1 cellular context compared by ENCODE assay signal in the genomic region with DNA sequence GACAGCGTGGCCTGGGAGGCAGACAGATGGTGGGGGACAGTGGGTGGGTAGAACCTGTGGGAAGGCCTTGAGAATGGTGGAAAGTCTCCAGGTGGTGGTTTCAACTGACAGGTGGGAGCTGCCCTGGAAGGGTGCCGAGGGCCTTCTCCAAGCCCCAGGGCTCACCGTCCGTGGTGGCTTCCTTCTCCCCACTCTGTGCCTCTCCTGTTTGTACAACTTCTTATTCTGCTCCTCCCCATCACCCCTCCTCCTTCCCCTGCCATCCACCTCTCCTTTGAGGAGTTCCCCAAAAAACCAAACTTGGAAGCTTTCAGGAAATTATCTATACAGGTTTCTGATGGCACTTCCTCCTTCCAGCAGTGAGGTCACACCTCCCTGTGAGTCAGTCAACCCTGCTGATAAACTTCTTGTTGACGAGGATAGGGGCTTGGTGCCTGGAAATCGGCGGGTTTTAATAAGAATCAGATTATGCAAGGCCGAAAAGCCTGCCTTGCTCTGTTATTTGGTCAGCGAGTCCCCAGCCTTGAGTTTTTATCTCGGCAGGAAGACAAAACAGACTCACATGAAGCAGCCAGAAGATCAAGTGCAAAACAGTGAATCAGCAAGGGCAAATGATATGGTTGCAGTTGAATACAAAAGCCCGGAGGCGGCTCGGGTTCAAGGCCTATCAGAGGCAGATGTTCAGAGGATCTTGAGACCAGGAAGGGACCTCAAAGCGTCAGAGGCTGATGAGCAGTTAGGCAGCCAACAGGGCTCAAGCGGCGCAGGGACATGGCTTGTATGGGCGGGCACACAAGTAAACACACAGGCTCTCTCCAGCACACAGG.
TF ChIP-seq lines count a peak whose summit lies in the region.

No MANE protein-coding gene starts in this region.

TF ChIP-seq in HCT116, 20 proteins besides CTCF, POLR2A, EP300 and RAD21 (continued from another document):
- TF ChIP-seq, protein P1, sequence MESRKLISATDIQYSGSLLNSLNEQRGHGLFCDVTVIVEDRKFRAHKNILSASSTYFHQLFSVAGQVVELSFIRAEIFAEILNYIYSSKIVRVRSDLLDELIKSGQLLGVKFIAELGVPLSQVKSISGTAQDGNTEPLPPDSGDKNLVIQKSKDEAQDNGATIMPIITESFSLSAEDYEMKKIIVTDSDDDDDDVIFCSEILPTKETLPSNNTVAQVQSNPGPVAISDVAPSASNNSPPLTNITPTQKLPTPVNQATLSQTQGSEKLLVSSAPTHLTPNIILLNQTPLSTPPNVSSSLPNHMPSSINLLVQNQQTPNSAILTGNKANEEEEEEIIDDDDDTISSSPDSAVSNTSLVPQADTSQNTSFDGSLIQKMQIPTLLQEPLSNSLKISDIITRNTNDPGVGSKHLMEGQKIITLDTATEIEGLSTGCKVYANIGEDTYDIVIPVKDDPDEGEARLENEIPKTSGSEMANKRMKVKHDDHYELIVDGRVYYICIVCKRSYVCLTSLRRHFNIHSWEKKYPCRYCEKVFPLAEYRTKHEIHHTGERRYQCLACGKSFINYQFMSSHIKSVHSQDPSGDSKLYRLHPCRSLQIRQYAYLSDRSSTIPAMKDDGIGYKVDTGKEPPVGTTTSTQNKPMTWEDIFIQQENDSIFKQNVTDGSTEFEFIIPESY (IDR thresholded peaks at IDR 0.05; ENCODE audit: extremely low read depth, insufficient replicate concordance, low read length): no peak
- TF ChIP-seq, protein P2, sequence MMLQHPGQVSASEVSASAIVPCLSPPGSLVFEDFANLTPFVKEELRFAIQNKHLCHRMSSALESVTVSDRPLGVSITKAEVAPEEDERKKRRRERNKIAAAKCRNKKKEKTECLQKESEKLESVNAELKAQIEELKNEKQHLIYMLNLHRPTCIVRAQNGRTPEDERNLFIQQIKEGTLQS (IDR thresholded peaks at IDR 0.05): no peak
- TF ChIP-seq EZH2phosphoT487 (IDR thresholded peaks at IDR 0.05; ENCODE audit: borderline replicate concordance) (no peak), ZFX (IDR thresholded peaks at IDR 0.05) (no peak), FOSL1 (IDR thresholded peaks at IDR 0.05; ENCODE audit: low read depth) (no peak), SRF (IDR thresholded peaks at IDR 0.05; ENCODE audit: low read depth) (no peak), TCF7L2 (IDR thresholded peaks at IDR 0.05; ENCODE audit: borderline replicate concordance, extremely low read depth, insufficient read depth, insufficient read length) (no peak), EGR1 (IDR thresholded peaks at IDR 0.05; ENCODE audit: low read depth) (no peak)
- TF ChIP-seq, protein P3, sequence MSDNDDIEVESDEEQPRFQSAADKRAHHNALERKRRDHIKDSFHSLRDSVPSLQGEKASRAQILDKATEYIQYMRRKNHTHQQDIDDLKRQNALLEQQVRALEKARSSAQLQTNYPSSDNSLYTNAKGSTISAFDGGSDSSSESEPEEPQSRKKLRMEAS (IDR thresholded peaks at IDR 0.05): no peak
